Comparison of ENCODE assay signal across 8 cellular contexts in genomic region chr19:39341720-39342604, GRCh38.
DNase-seq lines count a peak whose midpoint lies in the region; ATAC-seq lines count a peak whose summit lies in the region.

A gene with protein sequence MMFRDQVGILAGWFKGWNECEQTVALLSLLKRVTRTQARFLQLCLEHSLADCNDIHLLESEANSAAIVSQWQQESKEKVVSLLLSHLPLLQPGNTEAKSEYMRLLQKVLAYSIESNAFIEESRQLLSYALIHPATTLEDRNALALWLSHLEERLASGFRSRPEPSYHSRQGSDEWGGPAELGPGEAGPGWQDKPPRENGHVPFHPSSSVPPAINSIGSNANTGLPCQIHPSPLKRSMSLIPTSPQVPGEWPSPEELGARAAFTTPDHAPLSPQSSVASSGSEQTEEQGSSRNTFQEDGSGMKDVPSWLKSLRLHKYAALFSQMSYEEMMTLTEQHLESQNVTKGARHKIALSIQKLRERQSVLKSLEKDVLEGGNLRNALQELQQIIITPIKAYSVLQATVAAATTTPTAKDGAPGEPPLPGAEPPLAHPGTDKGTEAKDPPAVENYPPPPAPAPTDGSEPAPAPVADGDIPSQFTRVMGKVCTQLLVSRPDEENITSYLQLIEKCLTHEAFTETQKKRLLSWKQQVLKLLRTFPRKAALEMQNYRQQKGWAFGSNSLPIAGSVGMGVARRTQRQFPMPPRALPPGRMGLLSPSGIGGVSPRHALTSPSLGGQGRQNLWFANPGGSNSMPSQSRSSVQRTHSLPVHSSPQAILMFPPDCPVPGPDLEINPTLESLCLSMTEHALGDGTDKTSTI (plus strand): TSS chr19:39342421. CDS start chr19:39356894, 14,473 bp downstream.

- ATAC-seq in GM19025 (IDR thresholded peaks at IDR 0.05; ENCODE audit: low read depth, unreplicated experiment) (peak; percentile 90), HG03342 (IDR thresholded peaks at IDR 0.05; ENCODE audit: unreplicated experiment) (peak; percentile 85)
- ATAC-seq in central memory CD8-positive, alpha-beta T cell (replicated peaks; ENCODE audit: extremely low read depth, poor library complexity, severe bottlenecking) = peak; percentile 86

- H3K27me3 Mint-ChIP-seq in central memory CD8-positive, alpha-beta T cell = no peaks in the 10 kb centered on the region

- H3K36me3 Mint-ChIP-seq in central memory CD8-positive, alpha-beta T cell (ENCODE audit: insufficient read depth) = peaks cover 24% of the 10 kb centered on the region

- H3K4me1 Mint-ChIP-seq in central memory CD8-positive, alpha-beta T cell = peaks cover 60% of the 10 kb centered on the region

- DNase-seq in AG20443 (ENCODE audit: low spot score) (peak; percentile 98), NCI-H345 treated with DMSO at 0.1 percent for 48 hours (lab: John Stamatoyannopoulos, UW; ENCODE audit: unreplicated experiment) (peak; percentile 100), islet precursor cell (peak; percentile 100)
- DNase-seq in activated CD4-positive, CD25-positive, alpha-beta regulatory T cell treated with anti-CD3 and anti-CD28 coated beads, Interleukin-2, amount 50 U/mL, for 16 hours (ENCODE audit: low read depth, low spot score) = peak; percentile 98
- DNase-seq in central memory CD8-positive, alpha-beta T cell (ENCODE audit: low spot score in 2 of 2) = peak; percentile 95 to 99
- DNase-seq in stimulated activated CD4-positive, alpha-beta T cell treated with anti-CD3 and anti-CD28 coated beads, Interleukin-12 subunit alpha, Interleukin-12 subunit beta, amount 100 ng/mL, for 48 hours (ENCODE audit: low read depth in 2 of 3, low spot score in 1 of 3) = peak; percentile 97 to 99 (median 99)

- H3K9me3 Mint-ChIP-seq in central memory CD8-positive, alpha-beta T cell = no peaks in the 10 kb centered on the region

- peak within 1 kb of the TSS; percentile 98 for H3K4me3 Mint-ChIP-seq in central memory CD8-positive, alpha-beta T cell

- peak within 1 kb of the TSS; percentile 94 for H3K27ac Mint-ChIP-seq in central memory CD8-positive, alpha-beta T cell (ENCODE audit: low read depth)

Comparison
In these comparisons a context has a peak if more than half of its experiments do, and no peak if none do; other contexts are left out.
1. Peak in every context shown above with its lines: DNase-seq and ATAC-seq.